8 cellular contexts compared by ENCODE assay signal in the genomic region with DNA sequence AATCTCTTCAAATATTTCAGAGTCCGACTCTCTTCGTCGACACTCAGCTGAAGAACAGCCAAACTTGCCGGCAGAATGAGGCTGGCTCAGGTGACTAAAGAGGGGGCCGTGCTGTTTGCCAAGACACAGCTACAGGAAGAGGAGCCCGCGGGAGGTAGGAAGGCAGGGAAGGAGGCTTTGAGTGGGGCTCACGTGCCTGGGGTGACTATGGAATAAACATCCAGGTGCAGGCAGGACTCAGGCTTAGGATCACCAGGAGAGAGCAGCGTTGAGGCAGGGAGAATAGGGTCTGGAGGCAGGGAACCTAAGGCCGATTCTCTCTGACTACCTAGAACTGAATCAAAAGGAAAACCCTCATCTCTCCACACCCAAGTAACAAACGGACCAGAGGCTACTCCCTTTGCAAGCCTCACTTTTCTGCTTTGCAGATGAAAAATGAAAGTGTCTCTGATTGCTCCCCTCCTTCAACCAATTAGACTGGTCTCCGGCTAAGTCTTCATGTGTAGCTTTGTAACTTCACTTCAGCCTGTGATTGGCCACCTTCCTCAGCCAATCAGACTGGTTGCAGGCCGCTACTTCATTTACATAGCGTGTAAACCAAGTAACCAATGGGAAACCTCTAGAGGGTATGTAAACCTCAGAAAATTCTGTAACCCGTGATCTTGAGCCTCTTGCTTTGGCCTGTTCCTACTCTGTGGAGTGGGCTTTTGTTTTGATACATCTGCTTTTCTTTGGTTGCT. TPM values are rescaled to one million over a fixed set of nuclear protein-coding genes. Genes with fewer than 3 reads are reported as not detected.
DNase-seq lines count a peak whose midpoint lies in the region; ATAC-seq and TF ChIP-seq lines count a peak whose summit lies in the region.
"Had no signal": no experiment of that assay in that cellular context is flagged by ENCODE, and none has a peak within 500 bp of the region (broad histone marks: within the 10 kb centered on the region; RNA-seq: fewer than 3 reads in every experiment).

No MANE protein-coding gene starts in this region.

- intact Hi-C loops in IMR-90 (cut with micrococcal nuclease), result no loop called here

- dilution Hi-C loops in IMR-90 (cut with HindIII; ENCODE audit: low sequenced_read_pairs, unreplicated experiment), result no loop called here

- H2BK120ac ChIP-seq in IMR-90 (ENCODE audit: low read depth, low read length), result no peak overlapping the region

- H3K23ac ChIP-seq in IMR-90 (ENCODE audit: low read depth, low read length), result no peak overlapping the region

- H3K36me3 Mint-ChIP-seq in WTC11 (peaks cover 15% of the 10 kb centered on the region), naive B cell (no peaks in the 10 kb centered on the region)

- 0 out of 2 replicates have a peak, but pooled peaks have one; percentile 27 for ATAC-seq in IMR-90 (ENCODE audit: low read depth)
- ATAC-seq in WTC11, result peak; percentile 75
- no peak for ATAC-seq in naive B cell (ENCODE audit: low read depth in 2 of 2)
- no peak for ATAC-seq in GM21619 (IDR thresholded peaks at IDR 0.05; ENCODE audit: unreplicated experiment)

- in situ Hi-C loops in IMR-90 (cut with MboI; ENCODE audit: low sequenced_read_pairs), result loop anchor here (25.0 kb wide), 1 partner anchor 1814 kb away; no protein-coding TSS in a partner anchor

- H2AFZ ChIP-seq in IMR-90 (replicated peaks; ENCODE audit: low read length, poor library complexity), result peak overlapping the region; percentile 3

- H3K79me1 ChIP-seq in IMR-90 (ENCODE audit: low read depth in 1 of 2, low read length in 2 of 2), result no peaks in the 10 kb centered on the region

- CTCF ChIA-PET in IMR-90 (lab: Yijun Ruan, JAX), result interaction anchor here (0.6 kb wide), 2 partner anchors 9 to 21 kb away, joined by 3 to 6 read pairs; no protein-coding TSS in a partner anchor
- CTCF ChIA-PET in WTC11 (lab: Charles Lee), result interaction anchor here (0.6 to 6.7 kb wide), 12 partner anchors 9 to 1350 kb away, joined by 3 to 112 read pairs (median 3); partner anchors contain the start of gene BNIP3

- H3K4me1 Mint-ChIP-seq in WTC11 (peaks cover 75% of the 10 kb centered on the region), naive B cell (no peaks in the 10 kb centered on the region)

- peaks cover 10% of the 10 kb centered on the region; the same call in 1 of the 2 replicates for H3K9me1 ChIP-seq in IMR-90 (ENCODE audit: insufficient read depth, low read length)

- no peak overlapping the region for H3K18ac ChIP-seq in IMR-90 (ENCODE audit: low read depth, low read length)

- H3K9me3 Mint-ChIP-seq in WTC11 (peaks cover 14% of the 10 kb centered on the region), naive B cell (peaks cover 0 to 2% (median 0%) of the 10 kb centered on the region in 7 donors)

- no peak overlapping the region for H3K14ac ChIP-seq in IMR-90 (replicated peaks; ENCODE audit: low read depth, low read length)

- H3K4me1 ChIP-seq in IMR-90 (ENCODE audit: control insufficient read depth, insufficient read depth, low read length), result peaks cover 14% of the 10 kb centered on the region

- no peak for TF ChIP-seq RAD21 in IMR-90 (IDR thresholded peaks at IDR 0.05; ENCODE audit: low read length)

- no peak overlapping the region; a peak in 1 of 4 replicates for H4K8ac ChIP-seq in IMR-90 (ENCODE audit: low read depth in 2 of 2, low read length in 2 of 2)

- H4K20me1 ChIP-seq in IMR-90 (ENCODE audit: insufficient read depth, low read length), result no peaks in the 10 kb centered on the region

- H3K4ac ChIP-seq in IMR-90 (ENCODE audit: low read depth, low read length), result no peak overlapping the region

- no peak overlapping the region for H2AK5ac ChIP-seq in IMR-90 (ENCODE audit: low read depth, low read length)

- DNase-seq in ELF-1 (ENCODE audit: low read depth, low spot score) (peak; percentile 72), IMR-90 (peak; percentile 43), WTC11 (ENCODE audit: low spot score) (peak; percentile 46), naive B cell (no peak), NCI-H1694 (lab: John Stamatoyannopoulos, UW) (no peak), epidermal melanocyte (ENCODE audit: insufficient read length, low spot score) (no peak)
- DNase-seq: stimulated activated CD4-positive, alpha-beta T cell treated with anti-CD3 and anti-CD28 coated beads, Interleukin-2, amount 100 ng/mL, for 48 hours had no signal

- H3K27me3 ChIP-seq in IMR-90 (ENCODE audit: control insufficient read depth, insufficient read depth, low read length), result peaks cover 16% of the 10 kb centered on the region; the same call in 1 of the 2 replicates

- BruUV-seq in IMR-90 (replicated peaks; lab: Mats Ljungman, UMichigan), result no TSS peak

- no peak overlapping the region for H3K9ac ChIP-seq in IMR-90 (ENCODE audit: low read depth, low read length)

- H3K56ac ChIP-seq in IMR-90 (ENCODE audit: extremely low read depth, insufficient read depth, low read length), result no peak overlapping the region

- no peak overlapping the region for H4K5ac ChIP-seq in IMR-90 (ENCODE audit: low read depth, low read length)

- no peak overlapping the region for H2BK20ac ChIP-seq in IMR-90 (ENCODE audit: low read depth, low read length)

- POLR2A ChIA-PET in IMR-90 (lab: Charles Lee; ENCODE audit: unreplicated experiment), result interaction anchor here (0.5 kb wide), 1 partner anchor 375 kb away, joined by 3 read pairs; no protein-coding TSS in a partner anchor
- POLR2A ChIA-PET in WTC11 (lab: Charles Lee), result no interaction called here

- H3K4me2 ChIP-seq in IMR-90 (ENCODE audit: low read depth, low read length), result no peak overlapping the region

- H3K36me3 ChIP-seq in IMR-90 (ENCODE audit: control insufficient read depth, insufficient read depth, low read length), result no peaks in the 10 kb centered on the region

- no peak overlapping the region for H3K4me3 Mint-ChIP-seq in WTC11
- peak overlapping the region in 5 of 8 donors; percentile 26 to 75 (median 68) for H3K4me3 Mint-ChIP-seq in naive B cell

- H3K27ac ChIP-seq in IMR-90 (ENCODE audit: insufficient read depth, low read length), result no peak overlapping the region

- no peak overlapping the region for H4K91ac ChIP-seq in IMR-90 (ENCODE audit: insufficient read depth, low read depth, low read length)

- no peaks in the 10 kb centered on the region for H3K27me3 Mint-ChIP-seq in WTC11 (ENCODE audit: low read depth)
- H3K27me3 Mint-ChIP-seq in naive B cell, result peaks cover 0 to 23% (median 16%) of the 10 kb centered on the region in 3 donors

- no peak for TF ChIP-seq POLR2A in IMR-90 (IDR thresholded peaks at IDR 0.05; ENCODE audit: low read depth, low read length)

- peak overlapping the region; percentile 72 for H3K27ac Mint-ChIP-seq in WTC11
- no peak overlapping the region for H3K27ac Mint-ChIP-seq in naive B cell

- H3K4me3 ChIP-seq in IMR-90 (ENCODE audit: insufficient read depth, low read depth, low read length), result no peak overlapping the region

- H3K9me3 ChIP-seq in IMR-90 (ENCODE audit: control insufficient read depth, insufficient read depth, low read length), result peaks cover 9% of the 10 kb centered on the region

- no peak overlapping the region for H2BK5ac ChIP-seq in IMR-90 (ENCODE audit: low read depth, low read length, poor library complexity, severe bottlenecking)

- no peak overlapping the region for H2AK9ac ChIP-seq in IMR-90 (replicated peaks; ENCODE audit: low read depth, low read length, poor library complexity)

- WGBS in IMR-90 (ENCODE audit: extremely low coverage in 2 of 2, insufficient read length in 1 of 2), 2 experiments, result no CpG with 5 or more reads among the region's 15 CpGs

- H2BK15ac ChIP-seq in IMR-90 (ENCODE audit: low read depth, low read length), result no peak overlapping the region

- TF ChIP-seq CTCF in IMR-90 (conservative IDR thresholded peaks at IDR 0.05; ENCODE audit: low read depth, low read length), result 0 out of 2 replicates have a peak, but pooled peaks have one; percentile 2
- no peak for TF ChIP-seq CTCF in WTC11 (IDR thresholded peaks at IDR 0.05)

TF ChIP-seq in IMR-90, 13 proteins besides CTCF, POLR2A, EP300 and RAD21:
- no peak for TF ChIP-seq BHLHE40 (IDR thresholded peaks at IDR 0.05; ENCODE audit: low read depth, low read length)
- no peak for TF ChIP-seq NFE2L2 (IDR thresholded peaks at IDR 0.05; ENCODE audit: low read depth, low read length)
- no peak for TF ChIP-seq CEBPB (IDR thresholded peaks at IDR 0.05; ENCODE audit: low read depth, low read length)

TF ChIP-seq in WTC11, 78 proteins besides CTCF, POLR2A, EP300 and RAD21 (continues in another document):
- no peak for TF ChIP-seq HMGA2 (CRISPR knock-in tag; IDR thresholded peaks at IDR 0.05)
- peak; percentile 29; the same call in 1 of the 2 replicates for TF ChIP-seq NFYB (CRISPR knock-in tag; conservative IDR thresholded peaks at IDR 0.05; ENCODE audit: low read depth)
- TF ChIP-seq FOXP1 (CRISPR knock-in tag; IDR thresholded peaks at IDR 0.05; ENCODE audit: borderline replicate concordance), result peak; percentile 35; the same call in 1 of the 2 replicates

RNA-seq across cellular contexts. Expression of gene BNIP3, which starts 19.7 kb away (rescaled TPM):
- total RNA-seq in IMR-90 (2012; rRNA removed) (134 and 252 TPM in 2 replicates), WTC11 (2021) (113 to 203 TPM (median 189 TPM) in 3 replicates)
- polyA plus RNA-seq in IMR-90 (2012; rRNA removed) (181 and 211 TPM in 2 replicates), naive B cell (ENCODE audit: low read depth in 6 of 6) (10 to 100 TPM in 4 of 6 donors, 1 to 10 TPM in 2; 7.0 to 13.5 (median 11.5) TPM)
- 221 and 286 TPM in 2 replicates for polyA plus RNA-seq in IMR-90 (2012; cell fraction: cytosol; rRNA removed)
- polyA plus RNA-seq in IMR-90 (2012; cell fraction: nucleus; rRNA removed; ENCODE audit: low replicate concordance), result 248 and 274 TPM in 2 replicates

Comparison
In these comparisons a context has a peak if more than half of its experiments do, and no peak if none do; other contexts are left out.
1. DNase-seq: peak in ELF-1 (single experiment), IMR-90 (single experiment) and WTC11 (single experiment); none in naive B cell (single experiment), NCI-H1694 (single experiment) and epidermal melanocyte (single experiment).
2. ATAC-seq: peak in IMR-90 (single experiment) and WTC11 (single experiment); none in naive B cell (0 of 2) and GM21619 (single experiment).